In genomic region chr7:137670521-137671064, GRCh38 we compare ENCODE assay signal across 13 cellular contexts.
DNase-seq lines count a peak whose midpoint lies in the region; ATAC-seq, FAIRE-seq and TF ChIP-seq lines count a peak whose summit lies in the region.
"Had no signal": no experiment of that assay in that cellular context is flagged by ENCODE, and none has a peak within 500 bp of the region (broad histone marks: within the 10 kb centered on the region; RNA-seq: fewer than 3 reads in every experiment).

No MANE protein-coding gene starts in this region.

- H3K27ac Mint-ChIP-seq in osteocyte (ENCODE audit: unreplicated experiment) (peak overlapping the region; percentile 72), neural progenitor cell (no peak overlapping the region), CD14-positive monocyte (no peak overlapping the region)
- H3K27ac Mint-ChIP-seq: activated T-cell treated with anti-CD3 and anti-CD28 coated beads, Interleukin-2, amount 50 U/mL, for 24 hours had no signal

- CTCF ChIA-PET in GM12878 (lab: Yijun Ruan, JAX) = interaction anchor here (1.0 to 5.9 kb wide), 13 partner anchors 10 to 337 kb away, joined by 3 to 72 read pairs (median 5); partner anchors contain the start of gene CREB3L2

- TF ChIP-seq POLR2A in GM12878 (IDR thresholded peaks at IDR 0.05; ENCODE audit: low read depth, low read length) = no peak

- BruUV-seq in GM12878 (replicated peaks; lab: Mats Ljungman, UMichigan) = no TSS peak

- no peak for TF ChIP-seq CTCF in GM12878 (IDR thresholded peaks at IDR 0.05 in 2 of 3, conservative IDR thresholded peaks at IDR 0.05 in 1 of 3; ENCODE audit: control insufficient read depth in 2 of 3, extremely low read depth in 1 of 3, insufficient read depth in 1 of 3, low read depth in 3 of 3, low read length in 3 of 3)
- no peak for TF ChIP-seq CTCF in osteocyte (IDR thresholded peaks at IDR 0.05)
- no peak for TF ChIP-seq CTCF in neural progenitor cell (IDR thresholded peaks at IDR 0.05)
- no peak for TF ChIP-seq CTCF in CD14-positive monocyte (IDR thresholded peaks at IDR 0.05)

- SMC1A ChIA-PET in GM12878 (lab: Charles Lee; ENCODE audit: uncharacterized antibody, unreplicated experiment) = interaction anchor here (0.6 to 7.7 kb wide), 38 partner anchors 9 to 353 kb away, joined by 3 to 140 read pairs (median 6); partner anchors contain the start of gene CREB3L2

- no peaks in the 10 kb centered on the region for H3K36me3 Mint-ChIP-seq in osteocyte (ENCODE audit: unreplicated experiment)
- H3K36me3 Mint-ChIP-seq in neural progenitor cell = no peaks in the 10 kb centered on the region
- H3K36me3 Mint-ChIP-seq in CD14-positive monocyte = no peaks in the 10 kb centered on the region

- no peaks in the 10 kb centered on the region for H3K27me3 Mint-ChIP-seq in osteocyte (ENCODE audit: unreplicated experiment)
- H3K27me3 Mint-ChIP-seq in neural progenitor cell (ENCODE audit: insufficient read depth, low read depth) = peaks cover 2% of the 10 kb centered on the region
- peaks cover 4 to 12% (median 6%) of the 10 kb centered on the region in 3 donors for H3K27me3 Mint-ChIP-seq in CD14-positive monocyte (ENCODE audit: low read depth in 3 of 3)

- POLR2A ChIA-PET in GM12878 (lab: Charles Lee) = interaction anchor here (0.6 to 5.6 kb wide), 18 partner anchors 8 to 456 kb away, joined by 3 to 27 read pairs (median 4); no protein-coding TSS in a partner anchor

- no peak overlapping the region for H3K4me3 Mint-ChIP-seq in osteocyte (ENCODE audit: unreplicated experiment)
- no peak overlapping the region for H3K4me3 Mint-ChIP-seq in neural progenitor cell
- no peak overlapping the region for H3K4me3 Mint-ChIP-seq in CD14-positive monocyte
- H3K4me3 Mint-ChIP-seq: activated T-cell treated with anti-CD3 and anti-CD28 coated beads, Interleukin-2, amount 50 U/mL, for 24 hours had no signal

- DNase-seq in GM12878 (ENCODE audit: low read depth, low spot score) = peak; percentile 35
- DNase-seq in osteocyte (ENCODE audit: extremely low spot score, unreplicated experiment) = no peak
- DNase-seq in neural progenitor cell (ENCODE audit: low spot score) = no peak
- DNase-seq in CD14-positive monocyte (ENCODE audit: low spot score) = no peak
- DNase-seq in dedifferentiated amniotic fluid mesenchymal stem cell (ENCODE audit: extremely low spot score) = no peak
- DNase-seq: activated T-cell treated with anti-CD3 and anti-CD28 coated beads, Interleukin-2, amount 50 U/mL, for 24 hours; DMS153; NCI-H1694 had no signal

- no peaks in the 10 kb centered on the region for H3K27me3 ChIP-seq in GM12878 (replicated peaks in 1 of 2; ENCODE audit: control insufficient read depth in 2 of 2, insufficient read depth in 2 of 2, low read length in 1 of 2)
- no peaks in the 10 kb centered on the region for H3K27me3 ChIP-seq in neural progenitor cell
- H3K27me3 ChIP-seq: cardiac muscle cell had no signal

- H3K9me3 ChIP-seq in GM12878 (replicated peaks; ENCODE audit: control insufficient read depth, insufficient read depth, low read length) = no peaks in the 10 kb centered on the region
- no peaks in the 10 kb centered on the region for H3K9me3 ChIP-seq in neural progenitor cell (ENCODE audit: low read depth)
- H3K9me3 ChIP-seq: thoracic aorta had no signal

- H3K4me2 ChIP-seq in GM12878 (ENCODE audit: control insufficient read depth, insufficient read depth) = no peak overlapping the region
- H3K4me2 ChIP-seq in neural progenitor cell = no peak overlapping the region

- H4K20me1 ChIP-seq in GM12878 (ENCODE audit: control insufficient read depth, insufficient read depth) (no peaks in the 10 kb centered on the region), neural progenitor cell (ENCODE audit: low read depth) (no peaks in the 10 kb centered on the region)

- H3F3A ChIP-seq in neural progenitor cell (ENCODE audit: low read depth) = no peaks in the 10 kb centered on the region

- TF ChIP-seq RAD21 in GM12878 (IDR thresholded peaks at IDR 0.05; ENCODE audit: insufficient read depth, low read depth, low read length) = peak; percentile 19; the same call in 1 of the 2 replicates

- 0 out of 2 replicates have a peak, but pooled peaks cover 2% of the 10 kb centered on the region for H3K4me1 ChIP-seq in GM12878 (ENCODE audit: control insufficient read depth, insufficient read depth, low read length)
- H3K4me1 ChIP-seq in neural progenitor cell = no peaks in the 10 kb centered on the region

- H3K36me3 ChIP-seq in GM12878 (ENCODE audit: control insufficient read depth in 2 of 2, insufficient read depth in 2 of 2, low read length in 1 of 2) (no peaks in the 10 kb centered on the region), neural progenitor cell (no peaks in the 10 kb centered on the region)
- H3K36me3 ChIP-seq: cardiac muscle cell, thoracic aorta had no signal

- H3K9ac ChIP-seq in GM12878 (ENCODE audit: control insufficient read depth, insufficient read depth, low read length) (no peak overlapping the region), neural progenitor cell (no peak overlapping the region)

- WGBS in GM12878 (ENCODE audit: insufficient coverage, insufficient replicate concordance, low lambda C conversion rate, missing lambda C conversion rate) = 3% methylated on average over 4 of the region's 4 CpGs

- H3K4me3 ChIP-seq in GM12878 (no peak overlapping the region), neural progenitor cell (no peak overlapping the region)
- H3K4me3 ChIP-seq: cardiac muscle cell, thoracic aorta had no signal

- H3K79me2 ChIP-seq in GM12878 (ENCODE audit: control insufficient read depth, insufficient read depth, low read length) = no peaks in the 10 kb centered on the region
- H3K79me2 ChIP-seq in neural progenitor cell (ENCODE audit: low read depth) = no peaks in the 10 kb centered on the region

- no peak for FAIRE-seq in GM12878 (lab: Jason Lieb, UNC)

- H2AFZ ChIP-seq in GM12878 (ENCODE audit: control insufficient read depth, low read depth, low read length) (peak overlapping the region; percentile 1; the same call in 1 of the 2 replicates), neural progenitor cell (replicated peaks) (no peak overlapping the region)

- in situ Hi-C loops in GM12878 (cut with MboI) = no loop called here

- intact Hi-C loops in GM12878 (cut with micrococcal nuclease; ENCODE audit: unreplicated experiment) = no loop called here
- intact Hi-C loops in CD14-positive monocyte (cut with micrococcal nuclease) = no loop called here

- H3K9me3 Mint-ChIP-seq in osteocyte (ENCODE audit: unreplicated experiment) (no peaks in the 10 kb centered on the region), neural progenitor cell (no peaks in the 10 kb centered on the region), CD14-positive monocyte (peaks cover 0 to 2% (median 0%) of the 10 kb centered on the region in 7 donors)
- H3K9me3 Mint-ChIP-seq: activated T-cell treated with anti-CD3 and anti-CD28 coated beads, Interleukin-2, amount 50 U/mL, for 24 hours had no signal

- peaks cover 47% of the 10 kb centered on the region for H3K4me1 Mint-ChIP-seq in osteocyte (ENCODE audit: unreplicated experiment)
- no peaks in the 10 kb centered on the region for H3K4me1 Mint-ChIP-seq in neural progenitor cell
- peaks cover 4% of the 10 kb centered on the region for H3K4me1 Mint-ChIP-seq in CD14-positive monocyte

- H3K27ac ChIP-seq in GM12878 (ENCODE audit: control insufficient read depth, insufficient read depth) (no peak overlapping the region), neural progenitor cell (no peak overlapping the region)
- H3K27ac ChIP-seq: cardiac muscle cell, thoracic aorta had no signal

- ATAC-seq in GM18511 (IDR thresholded peaks at IDR 0.05; ENCODE audit: unreplicated experiment) (peak; percentile 55), HG02885 (IDR thresholded peaks at IDR 0.05; ENCODE audit: poor library complexity, unreplicated experiment) (peak; percentile 76), GM12878 (peak; percentile 77), GM18909 (IDR thresholded peaks at IDR 0.05; ENCODE audit: poor library complexity, unreplicated experiment) (no peak)

- RAD21 ChIA-PET in GM12878 (lab: Charles Lee; ENCODE audit: unreplicated experiment) = interaction anchor here (0.7 to 8.7 kb wide), 28 partner anchors 13 to 340 kb away, joined by 3 to 141 read pairs (median 6); partner anchors contain the start of gene CREB3L2

- TF ChIP-seq EP300 in GM12878 (IDR thresholded peaks at IDR 0.05; ENCODE audit: borderline replicate concordance in 1 of 2, control insufficient read depth in 1 of 2, low read depth in 2 of 2, low read length in 2 of 2) = no peak

TF ChIP-seq in GM12878, 131 proteins besides CTCF, POLR2A, EP300 and RAD21 (continues in another document):
- TF ChIP-seq TCF3 (IDR thresholded peaks at IDR 0.05; ENCODE audit: borderline replicate concordance, insufficient read depth, low read depth, low read length) (no peak), MEF2A (IDR thresholded peaks at IDR 0.05; ENCODE audit: insufficient read depth, low read depth, low read length) (no peak), NBN (IDR thresholded peaks at IDR 0.05) (no peak), TBL1XR1 (IDR thresholded peaks at IDR 0.05; ENCODE audit: low read depth, low read length) (no peak), IKZF1 (conservative IDR thresholded peaks at IDR 0.05) (no peak; the same call in none of the 2 replicates), STAT3 (IDR thresholded peaks at IDR 0.05; ENCODE audit: low read depth, low read length) (no peak), ATF2 (IDR thresholded peaks at IDR 0.05; ENCODE audit: low read length) (peak; percentile 42; the same call in 1 of the 2 replicates), BHLHE40 (IDR thresholded peaks at IDR 0.05; ENCODE audit: borderline replicate concordance in 1 of 2, low read depth in 2 of 2, low read length in 1 of 2) (0 out of 4 replicates have a peak, but pooled peaks of 1 of the 2 experiments have one; percentile 17)
